16 cellular contexts compared by ENCODE assay signal in genomic region chr1:22127248-22127647, GRCh38. TPM values are rescaled to one million over a fixed set of nuclear protein-coding genes. Genes with fewer than 3 reads are reported as not detected.
A peak's percentile ranks its signal among the peaks of the same experiment; 100 is the strongest.
DNase-seq lines count a peak whose midpoint lies in the region; ATAC-seq and TF ChIP-seq lines count a peak whose summit lies in the region.
"Had no signal": no experiment of that assay in that cellular context is flagged by ENCODE, and none has a peak within 500 bp of the region (broad histone marks: within the 10 kb centered on the region; RNA-seq: fewer than 3 reads in every experiment).

No MANE protein-coding gene starts in this region.

- POLR2A ChIA-PET in IMR-90 (lab: Charles Lee; ENCODE audit: unreplicated experiment): no interaction called here

- no peak overlapping the region for H3K14ac ChIP-seq in IMR-90 (replicated peaks; ENCODE audit: low read depth, low read length)
- no peak overlapping the region for H3K14ac ChIP-seq in trophoblast cell (ENCODE audit: low read length)

- H3K36me3 ChIP-seq in IMR-90 (ENCODE audit: control insufficient read depth, insufficient read depth, low read length) (peaks cover 1% of the 10 kb centered on the region; the same call in 1 of the 2 replicates), thyroid gland (no peaks in the 10 kb centered on the region), trophoblast cell (ENCODE audit: control insufficient read depth in 1 of 2, insufficient read depth in 2 of 2, low read length in 2 of 2) (peaks cover 12 to 17% of the 10 kb centered on the region in 2 experiments)

- H3K56ac ChIP-seq in IMR-90 (ENCODE audit: extremely low read depth, insufficient read depth, low read length): no peak overlapping the region

- no TSS peak for BruUV-seq in IMR-90 (replicated peaks; lab: Mats Ljungman, UMichigan)

- no peak overlapping the region for H3K4ac ChIP-seq in IMR-90 (ENCODE audit: low read depth, low read length)
- H3K4ac ChIP-seq in trophoblast cell (ENCODE audit: low read depth, low read length): no peak overlapping the region

- H2BK15ac ChIP-seq in IMR-90 (ENCODE audit: low read depth, low read length): no peak overlapping the region

- TF ChIP-seq CTCF in IMR-90 (conservative IDR thresholded peaks at IDR 0.05; ENCODE audit: low read depth, low read length) (no peak), thyroid gland (IDR thresholded peaks at IDR 0.05) (no peak)

- H4K5ac ChIP-seq in IMR-90 (ENCODE audit: low read depth, low read length): no peak overlapping the region

- H3K9me1 ChIP-seq in IMR-90 (ENCODE audit: insufficient read depth, low read length): peaks cover 23% of the 10 kb centered on the region; the same call in 1 of the 2 replicates

- H4K20me1 ChIP-seq in IMR-90 (ENCODE audit: insufficient read depth, low read length): peaks cover 25% of the 10 kb centered on the region

- intact Hi-C loops in IMR-90 (cut with micrococcal nuclease) (no loop called here), thyroid gland (cut with DNase I) (no loop called here)

- ATAC-seq in IMR-90 (ENCODE audit: low read depth) (no peak), left lobe of liver (peak; percentile 77)
- ATAC-seq: A549, K562 had no signal

- H2AK5ac ChIP-seq in IMR-90 (ENCODE audit: low read depth, low read length) (no peak overlapping the region), trophoblast cell (ENCODE audit: low read length) (no peak overlapping the region)

- H3K27ac ChIP-seq in IMR-90 (ENCODE audit: insufficient read depth, low read length): no peak overlapping the region
- H3K27ac ChIP-seq in thyroid gland: no peak overlapping the region
- no peak overlapping the region for H3K27ac ChIP-seq in trophoblast cell (ENCODE audit: low read depth, low read length)
- H3K27ac ChIP-seq: 22Rv1, A549, C4-2B had no signal

- no peak overlapping the region for H4K91ac ChIP-seq in IMR-90 (ENCODE audit: insufficient read depth, low read depth, low read length)
- no peak overlapping the region for H4K91ac ChIP-seq in trophoblast cell (ENCODE audit: low read depth, low read length)

- H3K18ac ChIP-seq in IMR-90 (ENCODE audit: low read depth, low read length): no peak overlapping the region
- H3K18ac ChIP-seq in trophoblast cell (ENCODE audit: low read length): no peak overlapping the region

- H2BK5ac ChIP-seq in IMR-90 (ENCODE audit: low read depth, low read length, poor library complexity, severe bottlenecking): no peak overlapping the region
- H2BK5ac ChIP-seq in trophoblast cell (ENCODE audit: low read depth, low read length, poor library complexity): no peak overlapping the region

- peaks cover 5% of the 10 kb centered on the region for H3K79me2 ChIP-seq in trophoblast cell (ENCODE audit: control insufficient read depth, insufficient read depth, low read length, poor library complexity)

- H2BK20ac ChIP-seq in IMR-90 (ENCODE audit: low read depth, low read length): no peak overlapping the region

- H3K9ac ChIP-seq in IMR-90 (ENCODE audit: low read depth, low read length): no peak overlapping the region
- no peak overlapping the region for H3K9ac ChIP-seq in trophoblast cell (ENCODE audit: low read length)

- CTCF ChIA-PET in IMR-90 (lab: Yijun Ruan, JAX): no interaction called here

- H3K27me3 ChIP-seq in IMR-90 (ENCODE audit: control insufficient read depth, insufficient read depth, low read length) (no peaks in the 10 kb centered on the region), thyroid gland (no peaks in the 10 kb centered on the region), trophoblast cell (ENCODE audit: insufficient read depth, low read length) (no peaks in the 10 kb centered on the region)

- H3K9me3 ChIP-seq in IMR-90 (ENCODE audit: control insufficient read depth, insufficient read depth, low read length): no peaks in the 10 kb centered on the region
- H3K9me3 ChIP-seq in thyroid gland: no peaks in the 10 kb centered on the region
- H3K9me3 ChIP-seq in trophoblast cell (ENCODE audit: insufficient read depth, low read depth, low read length): peaks cover 3% of the 10 kb centered on the region
- H3K9me3 ChIP-seq: A549, Caco-2 had no signal

- no peak overlapping the region for H2BK12ac ChIP-seq in trophoblast cell (ENCODE audit: low read length)

- dilution Hi-C loops in IMR-90 (cut with HindIII; ENCODE audit: low sequenced_read_pairs, unreplicated experiment): no loop called here

- DNase-seq in DMS79 treated with DMSO at 0.1 percent for 48 hours (lab: John Stamatoyannopoulos, UW) (peak; percentile 12), DMS79 (lab: John Stamatoyannopoulos, UW) (no peak), IMR-90 (no peak), left lobe of liver (ENCODE audit: low spot score) (no peak), thyroid gland (peak; percentile 58 to 60), trophoblast cell (no peak), iPS-NIHi7 (ENCODE audit: extremely low spot score) (no peak)
- DNase-seq: AML-193; Caco-2; CD4-positive, alpha-beta T cell; GF-D8; H9 had no signal

- H3K4me1 ChIP-seq in IMR-90 (ENCODE audit: control insufficient read depth, insufficient read depth, low read length) (peaks cover 6% of the 10 kb centered on the region), thyroid gland (peaks cover 4 to 13% of the 10 kb centered on the region in 2 donors), trophoblast cell (ENCODE audit: control insufficient read depth in 1 of 2, insufficient read depth in 2 of 2, low read length in 2 of 2) (peaks cover 11 to 22% of the 10 kb centered on the region in 2 experiments)

- H2AK9ac ChIP-seq in IMR-90 (replicated peaks; ENCODE audit: low read depth, low read length, poor library complexity): peak overlapping the region; percentile 34

- H3K4me2 ChIP-seq in IMR-90 (ENCODE audit: low read depth, low read length) (no peak overlapping the region), trophoblast cell (ENCODE audit: low read length) (no peak overlapping the region)
- H3K4me2 ChIP-seq: A549 had no signal

- 81% methylated on average over 3 of the region's 6 CpGs; no CpG with 5 or more reads in 1 of the 2 experiments for WGBS in IMR-90 (ENCODE audit: extremely low coverage in 2 of 2, insufficient read length in 1 of 2), 2 experiments
- 40 to 44% methylated on average over 5 to 6 of the region's 6 CpGs for WGBS in thyroid gland, 2 donors
- WGBS in trophoblast cell (ENCODE audit: extremely low coverage, insufficient coverage, insufficient read length): no CpG with 5 or more reads among the region's 6 CpGs

- H2BK120ac ChIP-seq in IMR-90 (ENCODE audit: low read depth, low read length): no peak overlapping the region
- H2BK120ac ChIP-seq in trophoblast cell (ENCODE audit: insufficient read depth, low read length, poor library complexity): no peak overlapping the region

- H4K8ac ChIP-seq in IMR-90 (ENCODE audit: low read depth in 2 of 2, low read length in 2 of 2): no peak overlapping the region
- no peak overlapping the region for H4K8ac ChIP-seq in trophoblast cell (ENCODE audit: low read depth, low read length)

- TF ChIP-seq POLR2A in IMR-90 (IDR thresholded peaks at IDR 0.05; ENCODE audit: low read depth, low read length) (no peak), thyroid gland (IDR thresholded peaks at IDR 0.05) (no peak)

- no peak overlapping the region for H4K12ac ChIP-seq in trophoblast cell (ENCODE audit: low read depth, low read length)

- no peak for TF ChIP-seq RAD21 in IMR-90 (IDR thresholded peaks at IDR 0.05; ENCODE audit: low read length)

- no peak overlapping the region for H3K23ac ChIP-seq in IMR-90 (ENCODE audit: low read depth, low read length)
- no peak overlapping the region for H3K23ac ChIP-seq in trophoblast cell (ENCODE audit: low read length)

- H3K4me3 ChIP-seq in IMR-90 (ENCODE audit: insufficient read depth, low read depth, low read length) (no peak overlapping the region), thyroid gland (replicated peaks in 1 of 3) (no peak overlapping the region), trophoblast cell (ENCODE audit: low read depth, low read length) (no peak overlapping the region)
- H3K4me3 ChIP-seq: A549, K562 had no signal

- in situ Hi-C loops in IMR-90 (cut with MboI; ENCODE audit: low sequenced_read_pairs): no loop called here

- H2AFZ ChIP-seq in IMR-90 (replicated peaks; ENCODE audit: low read length, poor library complexity) (no peak overlapping the region), trophoblast cell (ENCODE audit: insufficient read depth, low read length, poor library complexity) (no peak overlapping the region)

- H3K79me1 ChIP-seq in IMR-90 (ENCODE audit: low read depth in 1 of 2, low read length in 2 of 2): peaks cover 0 to 13% of the 10 kb centered on the region in 2 experiments; a peak in 3 of 4 replicates
- peaks cover 10% of the 10 kb centered on the region for H3K79me1 ChIP-seq in trophoblast cell (ENCODE audit: low read length)

TF ChIP-seq in IMR-90, 13 proteins besides CTCF, POLR2A, EP300 and RAD21:
- no peak for TF ChIP-seq NFE2L2 (IDR thresholded peaks at IDR 0.05; ENCODE audit: low read depth, low read length)
- no peak for TF ChIP-seq ELK1 (IDR thresholded peaks at IDR 0.05; ENCODE audit: borderline replicate concordance, low read depth, low read length)
- TF ChIP-seq FOS (IDR thresholded peaks at IDR 0.05; ENCODE audit: low read depth, low read length): no peak

RNA-seq across cellular contexts. Expression of gene WNT4, which starts 15.6 kb away (rescaled TPM):
- total RNA-seq in IMR-90 (2012; rRNA removed): not detected in 2 replicates
- not detected in 2 replicates for polyA plus RNA-seq in IMR-90 (2012; rRNA removed)
- 0.01 TPM in 1 of 2 replicates, not detected in the other for polyA plus RNA-seq in IMR-90 (2012; cell fraction: cytosol; rRNA removed)
- not detected in 2 replicates for polyA plus RNA-seq in IMR-90 (2012; cell fraction: nucleus; rRNA removed; ENCODE audit: low replicate concordance)
- total RNA-seq in left lobe of liver: 0.35 TPM
- total RNA-seq in thyroid gland: 1 to 10 TPM in 1 of 4 donors, under 1 TPM in 3; 0.29 to 3.0 (median 0.43) TPM
- 3.9 and 4.6 TPM in 2 replicates for polyA plus RNA-seq in trophoblast cell (2013)
- total RNA-seq: CD4-positive, alpha-beta T cell; K562 had no signal

Comparison
In these comparisons a context has a peak if more than half of its experiments do, and no peak if none do; other contexts are left out.
1. DNase-seq: peak in DMS79 treated with DMSO at 0.1 percent for 48 hours (single experiment) and thyroid gland (2 of 2); none in DMS79 (single experiment), IMR-90 (single experiment), left lobe of liver (single experiment), trophoblast cell (0 of 2) and iPS-NIHi7 (single experiment).